Comparison of ENCODE assay signal across 18 cellular contexts in genomic region chr9:22165144-22165543, GRCh38.
DNase-seq lines count a peak whose midpoint lies in the region; ATAC-seq and TF ChIP-seq lines count a peak whose summit lies in the region.
"Had no signal": no experiment of that assay in that cellular context is flagged by ENCODE, and none has a peak within 500 bp of the region (broad histone marks: within the 10 kb centered on the region; RNA-seq: fewer than 3 reads in every experiment).

No MANE protein-coding gene starts in this region.

- no peak overlapping the region for H2AK9ac ChIP-seq in IMR-90 (replicated peaks; ENCODE audit: low read depth, low read length, poor library complexity)

- H3K9me3 ChIP-seq in IMR-90 (ENCODE audit: control insufficient read depth, insufficient read depth, low read length) (no peaks in the 10 kb centered on the region), RWPE2 (ENCODE audit: severe bottlenecking) (no peaks in the 10 kb centered on the region), mesenchymal stem cell (ENCODE audit: control insufficient read depth, low read length) (no peaks in the 10 kb centered on the region)
- H3K9me3 ChIP-seq: BLaER1, esophagus muscularis mucosa, right atrium auricular region, tibial nerve had no signal

- H4K5ac ChIP-seq in IMR-90 (ENCODE audit: low read depth, low read length), result no peak overlapping the region

- H4K8ac ChIP-seq in IMR-90 (ENCODE audit: low read depth in 2 of 2, low read length in 2 of 2) (peak overlapping the region in 1 of 2 experiments; percentile 8; a peak in 1 of 4 replicates), mesenchymal stem cell (ENCODE audit: low read length) (no peak overlapping the region)

- H3K4me3 Mint-ChIP-seq in activated CD8-positive, alpha-beta T cell treated with anti-CD3 and anti-CD28 coated beads, Interleukin-2, amount 10 ng/mL, durations not matched to agents 7 days and 5 days, result no peak overlapping the region
- H3K4me3 Mint-ChIP-seq: activated CD4-positive, alpha-beta memory T cell treated with anti-CD3 and anti-CD28 coated beads, Interleukin-2, amount 10 ng/mL, durations not matched to agents 7 days and 5 days; activated naive CD8-positive, alpha-beta T cell treated with anti-CD3 and anti-CD28 coated beads for 36 hours had no signal

- H3K14ac ChIP-seq in IMR-90 (replicated peaks; ENCODE audit: low read depth, low read length) (no peak overlapping the region), mesenchymal stem cell (ENCODE audit: low read length in 2 of 2) (no peak overlapping the region)

- H2BK12ac ChIP-seq in mesenchymal stem cell (ENCODE audit: low read length in 2 of 2), result no peak overlapping the region

- H3K4me1 Mint-ChIP-seq in activated CD8-positive, alpha-beta T cell treated with anti-CD3 and anti-CD28 coated beads, Interleukin-2, amount 10 ng/mL, durations not matched to agents 7 days and 5 days (ENCODE audit: low read depth), result peaks cover 3% of the 10 kb centered on the region
- H3K4me1 Mint-ChIP-seq: activated CD4-positive, alpha-beta memory T cell treated with anti-CD3 and anti-CD28 coated beads, Interleukin-2, amount 10 ng/mL, durations not matched to agents 7 days and 5 days; activated naive CD8-positive, alpha-beta T cell treated with anti-CD3 and anti-CD28 coated beads for 36 hours had no signal

- H3K4me3 ChIP-seq in IMR-90 (ENCODE audit: insufficient read depth, low read depth, low read length) (no peak overlapping the region), RWPE2 (ENCODE audit: severe bottlenecking) (no peak overlapping the region), mesenchymal stem cell (ENCODE audit: insufficient read depth in 1 of 2, low read depth in 1 of 2, low read length in 2 of 2) (no peak overlapping the region)
- H3K4me3 ChIP-seq: BLaER1, esophagus muscularis mucosa, right atrium auricular region, tibial nerve had no signal

- no TSS peak for BruUV-seq in IMR-90 (replicated peaks; lab: Mats Ljungman, UMichigan)

- H2AFZ ChIP-seq in IMR-90 (replicated peaks; ENCODE audit: low read length, poor library complexity), result no peak overlapping the region
- no peak overlapping the region for H2AFZ ChIP-seq in mesenchymal stem cell (ENCODE audit: low read depth, low read length)

- H3K27ac ChIP-seq in IMR-90 (ENCODE audit: insufficient read depth, low read length) (no peak overlapping the region), RWPE2 (ENCODE audit: poor library complexity, severe bottlenecking) (peak overlapping the region; percentile 35), mesenchymal stem cell (ENCODE audit: low read length, poor library complexity, severe bottlenecking) (no peak overlapping the region)
- H3K27ac ChIP-seq: BLaER1, esophagus muscularis mucosa, right atrium auricular region, tibial nerve, WERI-Rb-1 had no signal

- no peaks in the 10 kb centered on the region for H3K9me1 ChIP-seq in IMR-90 (ENCODE audit: insufficient read depth, low read length)

- 0 out of 2 replicates have a peak overlapping the region, but pooled peaks have one; percentile 12 for H4K91ac ChIP-seq in IMR-90 (ENCODE audit: insufficient read depth, low read depth, low read length)
- H4K91ac ChIP-seq in mesenchymal stem cell (ENCODE audit: low read length), result no peak overlapping the region

- H2BK5ac ChIP-seq in IMR-90 (ENCODE audit: low read depth, low read length, poor library complexity, severe bottlenecking) (no peak overlapping the region), mesenchymal stem cell (ENCODE audit: low read depth, low read length, poor library complexity, severe bottlenecking) (no peak overlapping the region)

- H2BK15ac ChIP-seq in IMR-90 (ENCODE audit: low read depth, low read length) (no peak overlapping the region), mesenchymal stem cell (ENCODE audit: low read depth, poor library complexity, severe bottlenecking) (no peak overlapping the region)

- CTCF ChIA-PET in IMR-90 (lab: Yijun Ruan, JAX), result no interaction called here
- CTCF ChIA-PET in activated CD8-positive, alpha-beta T cell treated with anti-CD3 and anti-CD28 coated beads, Interleukin-2, amount 10 ng/mL, durations not matched to agents 7 days and 5 days (lab: Charles Lee), result no interaction called here

- H3K4ac ChIP-seq in IMR-90 (ENCODE audit: low read depth, low read length), result 0 out of 2 replicates have a peak overlapping the region, but pooled peaks have one; percentile 11
- H3K4ac ChIP-seq in mesenchymal stem cell (ENCODE audit: low read depth in 1 of 2, low read length in 2 of 2), result peak overlapping the region in 1 of 2 experiments; percentile 28

- POLR2A ChIA-PET in IMR-90 (lab: Charles Lee; ENCODE audit: unreplicated experiment), result no interaction called here
- POLR2A ChIA-PET in activated CD8-positive, alpha-beta T cell treated with anti-CD3 and anti-CD28 coated beads, Interleukin-2, amount 10 ng/mL, durations not matched to agents 7 days and 5 days (lab: Charles Lee), result no interaction called here

- peak overlapping the region; percentile 19; the same call in 1 of the 2 replicates for H2BK120ac ChIP-seq in IMR-90 (ENCODE audit: low read depth, low read length)
- no peak overlapping the region for H2BK120ac ChIP-seq in mesenchymal stem cell (ENCODE audit: low read depth, low read length)

- H3K79me1 ChIP-seq in IMR-90 (ENCODE audit: low read depth in 1 of 2, low read length in 2 of 2) (no peaks in the 10 kb centered on the region), mesenchymal stem cell (replicated peaks; ENCODE audit: low read length, poor library complexity, severe bottlenecking) (no peaks in the 10 kb centered on the region)

- H3K18ac ChIP-seq in IMR-90 (ENCODE audit: low read depth, low read length), result no peak overlapping the region
- no peak overlapping the region for H3K18ac ChIP-seq in mesenchymal stem cell (ENCODE audit: low read depth in 1 of 2, low read length in 2 of 2)

- intact Hi-C loops in IMR-90 (cut with micrococcal nuclease), result no loop called here

- H3K27me3 ChIP-seq in IMR-90 (ENCODE audit: control insufficient read depth, insufficient read depth, low read length), result no peaks in the 10 kb centered on the region
- H3K27me3 ChIP-seq in RWPE2 (ENCODE audit: insufficient read depth, poor library complexity, severe bottlenecking), result no peaks in the 10 kb centered on the region
- H3K27me3 ChIP-seq in mesenchymal stem cell (ENCODE audit: control insufficient read depth in 1 of 2, insufficient read depth in 1 of 2, low read length in 2 of 2), result no peaks in the 10 kb centered on the region
- H3K27me3 ChIP-seq: BLaER1, esophagus muscularis mucosa, right atrium auricular region, tibial nerve had no signal

- DNase-seq in D341Med (ENCODE audit: low spot score), result peak; percentile 35
- DNase-seq in IMR-90, result peak; percentile 67
- no peak for DNase-seq in RWPE2 (ENCODE audit: low spot score)
- peak; percentile 65 for DNase-seq in mesenchymal stem cell
- DNase-seq in activated CD8-positive, alpha-beta T cell treated with anti-CD3 and anti-CD28 coated beads, Interleukin-2, amount 10 ng/mL, durations not matched to agents 7 days and 5 days, result no peak
- no peak for DNase-seq in NCI-H2081 treated with DMSO at 0.1 percent for 48 hours (lab: John Stamatoyannopoulos, UW)
- DNase-seq: activated CD4-positive, alpha-beta memory T cell treated with anti-CD3 and anti-CD28 coated beads, Interleukin-2, amount 10 ng/mL, durations not matched to agents 7 days and 5 days; activated naive CD8-positive, alpha-beta T cell treated with anti-CD3 and anti-CD28 coated beads for 36 hours; stimulated activated naive CD4-positive, alpha-beta T cell; T-helper 1 cell; WERI-Rb-1 had no signal

- in situ Hi-C loops in IMR-90 (cut with MboI; ENCODE audit: low sequenced_read_pairs), result no loop called here

- no peaks in the 10 kb centered on the region for H3K36me3 Mint-ChIP-seq in activated CD8-positive, alpha-beta T cell treated with anti-CD3 and anti-CD28 coated beads, Interleukin-2, amount 10 ng/mL, durations not matched to agents 7 days and 5 days (ENCODE audit: low read depth)
- H3K36me3 Mint-ChIP-seq: activated naive CD8-positive, alpha-beta T cell treated with anti-CD3 and anti-CD28 coated beads for 36 hours had no signal

- no peak for TF ChIP-seq RAD21 in IMR-90 (IDR thresholded peaks at IDR 0.05; ENCODE audit: low read length)

- WGBS in IMR-90 (ENCODE audit: extremely low coverage in 2 of 2, insufficient read length in 1 of 2), 2 experiments, result no CpG with 5 or more reads among the region's 1 CpG
- WGBS in mesenchymal stem cell, result no CpG with 5 or more reads among the region's 1 CpG

- TF ChIP-seq CTCF in IMR-90 (conservative IDR thresholded peaks at IDR 0.05; ENCODE audit: low read depth, low read length) (no peak), RWPE2 (IDR thresholded peaks at IDR 0.05; ENCODE audit: poor library complexity, severe bottlenecking) (no peak)

- H3K27ac Mint-ChIP-seq in activated CD8-positive, alpha-beta T cell treated with anti-CD3 and anti-CD28 coated beads, Interleukin-2, amount 10 ng/mL, durations not matched to agents 7 days and 5 days, result no peak overlapping the region
- H3K27ac Mint-ChIP-seq: activated CD4-positive, alpha-beta memory T cell treated with anti-CD3 and anti-CD28 coated beads, Interleukin-2, amount 10 ng/mL, durations not matched to agents 7 days and 5 days; activated naive CD8-positive, alpha-beta T cell treated with anti-CD3 and anti-CD28 coated beads for 36 hours had no signal

- H3K4me2 ChIP-seq in IMR-90 (ENCODE audit: low read depth, low read length) (no peak overlapping the region), mesenchymal stem cell (ENCODE audit: low read length, poor library complexity, severe bottlenecking) (no peak overlapping the region)
- H3K4me2 ChIP-seq: BLaER1 had no signal

- H3K56ac ChIP-seq in IMR-90 (ENCODE audit: extremely low read depth, insufficient read depth, low read length), result no peak overlapping the region

- H3K36me3 ChIP-seq in IMR-90 (ENCODE audit: control insufficient read depth, insufficient read depth, low read length) (no peaks in the 10 kb centered on the region), RWPE2 (ENCODE audit: low read depth) (no peaks in the 10 kb centered on the region), mesenchymal stem cell (ENCODE audit: control insufficient read depth in 1 of 2, insufficient read depth in 2 of 2, low read depth in 1 of 2, low read length in 2 of 2) (no peaks in the 10 kb centered on the region)
- H3K36me3 ChIP-seq: BLaER1, esophagus muscularis mucosa, right atrium auricular region, tibial nerve, WERI-Rb-1 had no signal

- H2BK20ac ChIP-seq in IMR-90 (ENCODE audit: low read depth, low read length), result no peak overlapping the region

- H3K23ac ChIP-seq in IMR-90 (ENCODE audit: low read depth, low read length), result no peak overlapping the region
- no peak overlapping the region for H3K23ac ChIP-seq in mesenchymal stem cell (ENCODE audit: low read length in 2 of 2)

- dilution Hi-C loops in IMR-90 (cut with HindIII; ENCODE audit: low sequenced_read_pairs, unreplicated experiment), result no loop called here

- no peak for TF ChIP-seq POLR2A in IMR-90 (IDR thresholded peaks at IDR 0.05; ENCODE audit: low read depth, low read length)

- H3K9ac ChIP-seq in IMR-90 (ENCODE audit: low read depth, low read length), result no peak overlapping the region
- H3K9ac ChIP-seq in mesenchymal stem cell (ENCODE audit: low read length), result peak overlapping the region; percentile 39
- H3K9ac ChIP-seq: BLaER1 had no signal

- H2AK5ac ChIP-seq in IMR-90 (ENCODE audit: low read depth, low read length) (no peak overlapping the region), mesenchymal stem cell (ENCODE audit: low read length, severe bottlenecking) (no peak overlapping the region)

- H4K20me1 ChIP-seq in IMR-90 (ENCODE audit: insufficient read depth, low read length), result no peaks in the 10 kb centered on the region
- H4K20me1 ChIP-seq: BLaER1 had no signal

- H3K4me1 ChIP-seq in IMR-90 (ENCODE audit: control insufficient read depth, insufficient read depth, low read length) (peaks cover 5% of the 10 kb centered on the region), RWPE2 (ENCODE audit: insufficient read depth, poor library complexity, severe bottlenecking) (peaks cover 38% of the 10 kb centered on the region), mesenchymal stem cell (ENCODE audit: control insufficient read depth, insufficient read depth, low read depth, low read length) (no peaks in the 10 kb centered on the region)
- H3K4me1 ChIP-seq: BLaER1, esophagus muscularis mucosa, right atrium auricular region had no signal

- peak; percentile 64 for ATAC-seq in IMR-90 (ENCODE audit: low read depth)
- ATAC-seq in RWPE2 (ENCODE audit: low read depth), result peak; percentile 44; the same call in 2 of the 3 replicates
- ATAC-seq in activated CD8-positive, alpha-beta T cell treated with anti-CD3 and anti-CD28 coated beads, Interleukin-2, amount 10 ng/mL, durations not matched to agents 7 days and 5 days, result no peak
- no peak for ATAC-seq in HG02970 (IDR thresholded peaks at IDR 0.05; ENCODE audit: low FRiP score, unreplicated experiment)
- ATAC-seq in HG03432 (IDR thresholded peaks at IDR 0.05; ENCODE audit: unreplicated experiment), result no peak
- ATAC-seq: HepG2 had no signal

- H3K9me3 Mint-ChIP-seq in activated CD8-positive, alpha-beta T cell treated with anti-CD3 and anti-CD28 coated beads, Interleukin-2, amount 10 ng/mL, durations not matched to agents 7 days and 5 days (ENCODE audit: insufficient read depth), result no peaks in the 10 kb centered on the region
- H3K9me3 Mint-ChIP-seq: activated CD4-positive, alpha-beta memory T cell treated with anti-CD3 and anti-CD28 coated beads, Interleukin-2, amount 10 ng/mL, durations not matched to agents 7 days and 5 days; activated naive CD8-positive, alpha-beta T cell treated with anti-CD3 and anti-CD28 coated beads for 36 hours had no signal

- H3K27me3 Mint-ChIP-seq in activated CD8-positive, alpha-beta T cell treated with anti-CD3 and anti-CD28 coated beads, Interleukin-2, amount 10 ng/mL, durations not matched to agents 7 days and 5 days (ENCODE audit: low read depth), result peaks cover 34% of the 10 kb centered on the region

Comparison
In these comparisons a context has a peak if more than half of its experiments do, and no peak if none do; other contexts are left out.
1. DNase-seq: peak in D341Med (single experiment), IMR-90 (single experiment) and mesenchymal stem cell (single experiment); none in RWPE2 (single experiment), activated CD8-positive, alpha-beta T cell treated with anti-CD3 and anti-CD28 coated beads, Interleukin-2, amount 10 ng/mL, durations not matched to agents 7 days and 5 days (single experiment) and NCI-H2081 treated with DMSO at 0.1 percent for 48 hours (single experiment).
2. ATAC-seq: peak in IMR-90 (single experiment) and RWPE2 (single experiment); none in activated CD8-positive, alpha-beta T cell treated with anti-CD3 and anti-CD28 coated beads, Interleukin-2, amount 10 ng/mL, durations not matched to agents 7 days and 5 days (single experiment), HG02970 (single experiment) and HG03432 (single experiment).